Comparison of ENCODE assay signal across 25 cellular contexts in the genomic region with DNA sequence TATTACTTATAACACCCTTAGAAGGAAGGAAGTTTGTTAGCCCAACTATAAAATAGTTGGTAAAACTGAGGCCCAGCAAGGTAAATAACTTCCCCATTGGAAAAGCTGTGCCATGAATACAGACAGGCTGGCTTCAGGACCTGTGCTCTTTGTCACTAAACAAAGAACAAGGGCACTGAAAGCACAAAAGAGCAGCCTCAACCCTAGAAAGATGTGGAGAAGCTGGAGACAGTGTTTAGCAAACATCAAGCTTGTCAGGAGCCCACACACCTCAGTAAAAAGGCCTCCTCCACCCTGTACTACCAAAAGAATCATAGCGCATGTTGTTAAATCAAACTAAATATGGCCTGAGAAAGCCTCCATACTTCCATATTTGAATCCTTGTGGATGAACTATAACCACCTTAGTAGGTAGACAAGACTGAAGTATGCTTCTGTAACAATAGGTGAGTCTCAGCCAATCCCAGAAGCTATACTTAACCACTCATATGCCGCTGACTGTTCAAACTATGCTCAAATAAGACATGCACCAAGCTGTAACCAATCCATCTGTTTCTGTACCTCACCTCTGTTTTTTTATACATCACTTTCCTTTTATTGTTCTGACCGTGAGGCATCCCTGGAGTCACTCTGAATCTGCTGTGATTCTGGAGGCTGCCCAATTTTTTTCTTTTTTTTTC. TPM values are rescaled to one million over a fixed set of nuclear protein-coding genes. Genes with fewer than 3 reads are reported as not detected.
"Had no signal": no experiment of that assay in that cellular context is flagged by ENCODE, and none has a peak within 500 bp of the region (broad histone marks: within the 10 kb centered on the region; RNA-seq: fewer than 3 reads in every experiment).

No MANE protein-coding gene starts in this region.

- DNase-seq: activated CD4-positive, alpha-beta memory T cell treated with anti-CD3 and anti-CD28 coated beads, Interleukin-2, amount 10 ng/mL, durations not matched to agents 7 days and 5 days; activated CD4-positive, alpha-beta T cell treated with anti-CD3 and anti-CD28 coated beads, Interleukin-2, amount 10 ng/mL, durations not matched to agents 24 days and 14 days; activated CD8-positive, alpha-beta memory T cell treated with anti-CD3 and anti-CD28 coated beads, Interleukin-2, amount 10 ng/mL, durations not matched to agents 7 days and 5 days; activated effector memory CD4-positive, alpha-beta T cell treated with anti-CD3 and anti-CD28 coated beads, Interleukin-2, amount 50 U/mL, for 16 hours; activated naive CD4-positive, alpha-beta T cell treated with anti-CD3 and anti-CD28 coated beads, Interleukin-2, amount 10 ng/mL, durations not matched to agents 7 days and 5 days; activated T-cell treated with anti-CD3 and anti-CD28 coated beads for 4 hours; heart right ventricle; kidney; naive thymus-derived CD8-positive, alpha-beta T cell; right lobe of liver; stimulated activated CD4-positive, alpha-beta T cell treated with anti-CD3 and anti-CD28 coated beads, Interleukin-1b, Interleukin-23, amount 100 ng/mL, for 48 hours; stimulated activated naive CD8-positive, alpha-beta T cell treated with anti-CD3 and anti-CD28 coated beads, Interleukin-15, amount 100 ng/mL, for 72 hours; T-helper 17 cell; tibial artery had no signal

- H3K27ac ChIP-seq: cardiac muscle cell, heart right ventricle, right lobe of liver, skin epidermis, tibial artery had no signal

- H3K4me1 Mint-ChIP-seq: activated CD4-positive, alpha-beta memory T cell treated with anti-CD3 and anti-CD28 coated beads, Interleukin-2, amount 10 ng/mL, durations not matched to agents 7 days and 5 days; activated CD4-positive, alpha-beta T cell treated with anti-CD3 and anti-CD28 coated beads, Interleukin-2, amount 10 ng/mL, durations not matched to agents 24 days and 14 days; activated naive CD4-positive, alpha-beta T cell treated with anti-CD3 and anti-CD28 coated beads, Interleukin-2, amount 10 ng/mL, durations not matched to agents 7 days and 5 days; stimulated activated effector memory CD8-positive, alpha-beta T cell treated with anti-CD3 and anti-CD28 coated beads, Interleukin-12 subunit alpha, Interleukin-12 subunit beta, amount 100 ng/mL, for 72 hours; stimulated activated naive CD8-positive, alpha-beta T cell treated with anti-CD3 and anti-CD28 coated beads, Interleukin-15, amount 100 ng/mL, for 72 hours had no signal

- H3K9me3 Mint-ChIP-seq: activated CD4-positive, alpha-beta memory T cell treated with anti-CD3 and anti-CD28 coated beads, Interleukin-2, amount 10 ng/mL, durations not matched to agents 7 days and 5 days; activated CD4-positive, alpha-beta T cell treated with anti-CD3 and anti-CD28 coated beads, Interleukin-2, amount 10 ng/mL, durations not matched to agents 24 days and 14 days; activated naive CD4-positive, alpha-beta T cell treated with anti-CD3 and anti-CD28 coated beads, Interleukin-2, amount 10 ng/mL, durations not matched to agents 7 days and 5 days; naive thymus-derived CD8-positive, alpha-beta T cell; stimulated activated effector memory CD8-positive, alpha-beta T cell treated with anti-CD3 and anti-CD28 coated beads, Interleukin-12 subunit alpha, Interleukin-12 subunit beta, amount 100 ng/mL, for 72 hours; stimulated activated naive CD8-positive, alpha-beta T cell treated with anti-CD3 and anti-CD28 coated beads, Interleukin-15, amount 100 ng/mL, for 72 hours had no signal

- H3K27me3 ChIP-seq: cardiac muscle cell, heart right ventricle, pancreas, right lobe of liver, tibial artery had no signal

- H3K4me3 ChIP-seq: cardiac muscle cell, heart right ventricle, lung, pancreas, right lobe of liver, skin epidermis, tibial artery had no signal

- H3K4me1 ChIP-seq: heart right ventricle, tibial artery had no signal

- H3K27ac Mint-ChIP-seq: activated CD4-positive, alpha-beta memory T cell treated with anti-CD3 and anti-CD28 coated beads, Interleukin-2, amount 10 ng/mL, durations not matched to agents 7 days and 5 days; activated CD4-positive, alpha-beta T cell treated with anti-CD3 and anti-CD28 coated beads, Interleukin-2, amount 10 ng/mL, durations not matched to agents 24 days and 14 days; activated CD8-positive, alpha-beta memory T cell treated with anti-CD3 and anti-CD28 coated beads, Interleukin-2, amount 10 ng/mL, durations not matched to agents 7 days and 5 days; activated naive CD4-positive, alpha-beta T cell treated with anti-CD3 and anti-CD28 coated beads, Interleukin-2, amount 10 ng/mL, durations not matched to agents 7 days and 5 days; naive thymus-derived CD8-positive, alpha-beta T cell; stimulated activated effector memory CD8-positive, alpha-beta T cell treated with anti-CD3 and anti-CD28 coated beads, Interleukin-12 subunit alpha, Interleukin-12 subunit beta, amount 100 ng/mL, for 72 hours; T-helper 17 cell had no signal

- H3K36me3 ChIP-seq: cardiac muscle cell, heart right ventricle, pancreas, right lobe of liver, tibial artery had no signal

- H3K27me3 Mint-ChIP-seq: activated CD4-positive, alpha-beta memory T cell treated with anti-CD3 and anti-CD28 coated beads, Interleukin-2, amount 10 ng/mL, durations not matched to agents 7 days and 5 days; activated naive CD4-positive, alpha-beta T cell treated with anti-CD3 and anti-CD28 coated beads, Interleukin-2, amount 10 ng/mL, durations not matched to agents 7 days and 5 days; stimulated activated naive CD8-positive, alpha-beta T cell treated with anti-CD3 and anti-CD28 coated beads, Interleukin-15, amount 100 ng/mL, for 72 hours had no signal

- ATAC-seq: activated CD8-positive, alpha-beta memory T cell treated with anti-CD3 and anti-CD28 coated beads, Interleukin-2, amount 10 ng/mL, durations not matched to agents 7 days and 5 days; heart right ventricle; naive thymus-derived CD8-positive, alpha-beta T cell; stimulated activated effector memory CD8-positive, alpha-beta T cell treated with anti-CD3 and anti-CD28 coated beads, Interleukin-12 subunit alpha, Interleukin-12 subunit beta, amount 100 ng/mL, for 72 hours; stimulated activated naive CD8-positive, alpha-beta T cell treated with anti-CD3 and anti-CD28 coated beads, Interleukin-15, amount 100 ng/mL, for 72 hours; T-helper 17 cell had no signal

- FAIRE-seq: endometrium, kidney, pancreas had no signal

- H3K9me3 ChIP-seq: heart right ventricle, pancreas, right lobe of liver, tibial artery had no signal

- H3K36me3 Mint-ChIP-seq: activated CD8-positive, alpha-beta memory T cell treated with anti-CD3 and anti-CD28 coated beads, Interleukin-2, amount 10 ng/mL, durations not matched to agents 7 days and 5 days; activated naive CD4-positive, alpha-beta T cell treated with anti-CD3 and anti-CD28 coated beads, Interleukin-2, amount 10 ng/mL, durations not matched to agents 7 days and 5 days; naive thymus-derived CD8-positive, alpha-beta T cell; stimulated activated effector memory CD8-positive, alpha-beta T cell treated with anti-CD3 and anti-CD28 coated beads, Interleukin-12 subunit alpha, Interleukin-12 subunit beta, amount 100 ng/mL, for 72 hours had no signal

- H3K4me3 Mint-ChIP-seq: activated CD4-positive, alpha-beta memory T cell treated with anti-CD3 and anti-CD28 coated beads, Interleukin-2, amount 10 ng/mL, durations not matched to agents 7 days and 5 days; activated CD4-positive, alpha-beta T cell treated with anti-CD3 and anti-CD28 coated beads, Interleukin-2, amount 10 ng/mL, durations not matched to agents 24 days and 14 days; activated CD8-positive, alpha-beta memory T cell treated with anti-CD3 and anti-CD28 coated beads, Interleukin-2, amount 10 ng/mL, durations not matched to agents 7 days and 5 days; activated naive CD4-positive, alpha-beta T cell treated with anti-CD3 and anti-CD28 coated beads, Interleukin-2, amount 10 ng/mL, durations not matched to agents 7 days and 5 days; naive thymus-derived CD8-positive, alpha-beta T cell; stimulated activated effector memory CD8-positive, alpha-beta T cell treated with anti-CD3 and anti-CD28 coated beads, Interleukin-12 subunit alpha, Interleukin-12 subunit beta, amount 100 ng/mL, for 72 hours; stimulated activated naive CD8-positive, alpha-beta T cell treated with anti-CD3 and anti-CD28 coated beads, Interleukin-15, amount 100 ng/mL, for 72 hours; T-helper 17 cell had no signal

RNA-seq across cellular contexts. Expression of a gene that starts 18.4 kb away (rescaled TPM):
- total RNA-seq: activated CD4-positive, alpha-beta memory T cell treated with anti-CD3 and anti-CD28 coated beads, Interleukin-2, amount 10 ng/mL, durations not matched to agents 7 days and 5 days; activated CD4-positive, alpha-beta T cell treated with anti-CD3 and anti-CD28 coated beads, Interleukin-2, amount 10 ng/mL, durations not matched to agents 24 days and 14 days; activated CD8-positive, alpha-beta memory T cell treated with anti-CD3 and anti-CD28 coated beads, Interleukin-2, amount 10 ng/mL, durations not matched to agents 7 days and 5 days; cardiac muscle cell; cerebellum; epithelial cell of proximal tubule; fibroblast of villous mesenchyme; heart right ventricle; kidney; left lobe of liver; naive thymus-derived CD8-positive, alpha-beta T cell; right lobe of liver; T-helper 17 cell; urinary bladder had no signal
- polyA plus RNA-seq: naive thymus-derived CD8-positive, alpha-beta T cell; pancreas; urinary bladder had no signal

RNA-seq across cellular contexts. Expression of a gene that starts 28.6 kb away (rescaled TPM):
- total RNA-seq: activated CD4-positive, alpha-beta memory T cell treated with anti-CD3 and anti-CD28 coated beads, Interleukin-2, amount 10 ng/mL, durations not matched to agents 7 days and 5 days; activated CD4-positive, alpha-beta T cell treated with anti-CD3 and anti-CD28 coated beads, Interleukin-2, amount 10 ng/mL, durations not matched to agents 24 days and 14 days; activated CD8-positive, alpha-beta memory T cell treated with anti-CD3 and anti-CD28 coated beads, Interleukin-2, amount 10 ng/mL, durations not matched to agents 7 days and 5 days; cardiac muscle cell; cerebellum; fibroblast of villous mesenchyme; naive thymus-derived CD8-positive, alpha-beta T cell; T-helper 17 cell had no signal
- polyA plus RNA-seq: naive thymus-derived CD8-positive, alpha-beta T cell had no signal

RNA-seq across cellular contexts. Expression of a gene that starts 46.2 kb away (rescaled TPM):
- total RNA-seq: activated CD4-positive, alpha-beta memory T cell treated with anti-CD3 and anti-CD28 coated beads, Interleukin-2, amount 10 ng/mL, durations not matched to agents 7 days and 5 days; activated CD4-positive, alpha-beta T cell treated with anti-CD3 and anti-CD28 coated beads, Interleukin-2, amount 10 ng/mL, durations not matched to agents 24 days and 14 days; activated CD8-positive, alpha-beta memory T cell treated with anti-CD3 and anti-CD28 coated beads, Interleukin-2, amount 10 ng/mL, durations not matched to agents 7 days and 5 days; cardiac muscle cell; cerebellum; epithelial cell of proximal tubule; kidney; left lobe of liver; lung; naive thymus-derived CD8-positive, alpha-beta T cell; T-helper 17 cell had no signal
- polyA plus RNA-seq: lung; naive thymus-derived CD8-positive, alpha-beta T cell; urinary bladder had no signal
